In genomic region chr6:163416640-163417253, GRCh38 we compare ENCODE assay signal across 8 cellular contexts. TPM values are rescaled to one million over a fixed set of nuclear protein-coding genes. Genes with fewer than 3 reads are reported as not detected.
DNase-seq lines count a peak whose midpoint lies in the region; ATAC-seq and TF ChIP-seq lines count a peak whose summit lies in the region.

No MANE protein-coding gene starts in this region.

- ATAC-seq in right lobe of liver (peak; percentile 15 to 36 (median 28)), HG03039 (IDR thresholded peaks at IDR 0.05; ENCODE audit: unreplicated experiment) (no peak), HG02852 (IDR thresholded peaks at IDR 0.05; ENCODE audit: unreplicated experiment) (no peak)

- H3K27me3 ChIP-seq in HUES48 (ENCODE audit: control insufficient read depth, insufficient read depth, low read length) (no peaks in the 10 kb centered on the region), colonic mucosa (peaks cover 22% of the 10 kb centered on the region), right lobe of liver (no peaks in the 10 kb centered on the region), stomach smooth muscle (ENCODE audit: control insufficient read depth in 1 of 2, insufficient read depth in 2 of 2, low read length in 2 of 2) (no peaks in the 10 kb centered on the region)

- peak overlapping the region; percentile 78 for H3K27ac ChIP-seq in HUES48 (ENCODE audit: low read depth, low read length)
- peak overlapping the region; percentile 90 for H3K27ac ChIP-seq in colonic mucosa
- H3K27ac ChIP-seq in right lobe of liver: peak overlapping the region; percentile 93 to 98 (median 97)
- peak overlapping the region; percentile 87 for H3K27ac ChIP-seq in stomach smooth muscle (ENCODE audit: low read length)

- H3K4me3 ChIP-seq in HUES48 (ENCODE audit: low read depth, low read length) (peak overlapping the region; percentile 83), colonic mucosa (peak overlapping the region; percentile 54), right lobe of liver (peak overlapping the region; percentile 56 to 80 (median 75)), stomach smooth muscle (ENCODE audit: low read length in 2 of 2) (peak overlapping the region; percentile 87 to 91)

- H3K36me3 ChIP-seq in HUES48 (ENCODE audit: control insufficient read depth, insufficient read depth, low read length): no peaks in the 10 kb centered on the region
- no peaks in the 10 kb centered on the region for H3K36me3 ChIP-seq in colonic mucosa
- H3K36me3 ChIP-seq in right lobe of liver: no peaks in the 10 kb centered on the region
- no peaks in the 10 kb centered on the region for H3K36me3 ChIP-seq in stomach smooth muscle (ENCODE audit: control insufficient read depth in 2 of 2, insufficient read depth in 2 of 2, low read length in 2 of 2)

- TF ChIP-seq CTCF in colonic mucosa (IDR thresholded peaks at IDR 0.05) (peak; percentile 52), right lobe of liver (IDR thresholded peaks at IDR 0.05) (peak; percentile 62 to 66 (median 62))

- H3K9ac ChIP-seq in HUES48 (ENCODE audit: low read depth, low read length) (peak overlapping the region; percentile 66; the same call in 1 of the 2 replicates), colonic mucosa (ENCODE audit: low read depth in 2 of 2, low read length in 2 of 2) (peak overlapping the region; percentile 0 to 4), stomach smooth muscle (ENCODE audit: low read length in 2 of 2) (peak overlapping the region; percentile 87 to 93)

- WGBS in right lobe of liver (ENCODE audit: insufficient coverage, low coverage, low lambda C conversion rate, missing lambda C conversion rate): under 1% methylated on average over 10 of the region's 10 CpGs

- H3K9me3 ChIP-seq in HUES48 (ENCODE audit: control insufficient read depth, insufficient read depth, low read length) (no peaks in the 10 kb centered on the region), colonic mucosa (no peaks in the 10 kb centered on the region), right lobe of liver (no peaks in the 10 kb centered on the region), stomach smooth muscle (ENCODE audit: control insufficient read depth in 2 of 2, low read length in 2 of 2) (no peaks in the 10 kb centered on the region)

- intact Hi-C loops in colonic mucosa (cut with DNase I) (no loop called here), right lobe of liver (cut with DNase I) (loop anchor here in 1 of 2 donors (10.0 kb wide), 1 partner anchor 222 kb away; no protein-coding TSS in a partner anchor)

- peak; percentile 39 for TF ChIP-seq POLR2A in right lobe of liver (IDR thresholded peaks at IDR 0.05)

- H3K4me1 ChIP-seq in HUES48 (ENCODE audit: control insufficient read depth, insufficient read depth, low read length) (peaks cover 48% of the 10 kb centered on the region), colonic mucosa (no peaks in the 10 kb centered on the region), right lobe of liver (peaks cover 0 to 41% (median 13%) of the 10 kb centered on the region in 4 donors), stomach smooth muscle (ENCODE audit: control insufficient read depth, insufficient read depth, low read length) (peaks cover 6% of the 10 kb centered on the region)

- DNase-seq in DMS53 treated with DMSO at 0.1 percent for 48 hours (lab: John Stamatoyannopoulos, UW; ENCODE audit: unreplicated experiment) (peak; percentile 67), SW 1271 (lab: John Stamatoyannopoulos, UW) (peak; percentile 65 to 81), colonic mucosa (peak; percentile 62), right lobe of liver (peak in 1 of 3 donors; percentile 64)

RNA-seq across cellular contexts. Expression of gene QKI, which starts 2.2 kb away (rescaled TPM):
- total RNA-seq in colonic mucosa (10 to 100 TPM in 1 of 2 donors, 1 to 10 TPM in 1; 9.1 to 28.0 TPM), right lobe of liver (10 to 100 TPM; 47.6 to 80.8 (median 76.3) TPM)

Comparison
In these comparisons a context has a peak if more than half of its experiments do, and no peak if none do; other contexts are left out.
1. H3K9ac ChIP-seq: peak in every context shown above with its lines; median percentile 90 in stomach smooth muscle; 66 in HUES48; 2 in colonic mucosa.
2. ATAC-seq: peak in right lobe of liver (4 of 4); none in HG03039 (single experiment) and HG02852 (single experiment).
3. Peak in every context shown above with its lines, with median percentiles within 50 percentile points of each other: H3K27ac ChIP-seq and H3K4me3 ChIP-seq.